In genomic region chr1:33347650-33347992, GRCh38 we compare ENCODE assay signal across 8 cellular contexts. TPM values are rescaled to one million over a fixed set of nuclear protein-coding genes. Genes with fewer than 3 reads are reported as not detected.
DNase-seq lines count a peak whose midpoint lies in the region; ATAC-seq and TF ChIP-seq lines count a peak whose summit lies in the region.

No MANE protein-coding gene starts in this region.

- H3K9me3 ChIP-seq in right lobe of liver = no peaks in the 10 kb centered on the region

- CTCF ChIA-PET in MCF 10A (lab: Yijun Ruan, JAX) = interaction anchor here (1.2 to 1.4 kb wide), 5 partner anchors 9 to 86 kb away, joined by 3 to 10 read pairs (median 4); no protein-coding TSS in a partner anchor

- H3K27ac Mint-ChIP-seq in MCF 10A (ENCODE audit: low read depth, unreplicated experiment) = peak overlapping the region; percentile 57

- in situ Hi-C loops in ACHN (cut with HindIII; ENCODE audit: low pct_ligation_motif_present, low pct_unique_long_range_greater_than_20kb, low sequenced_read_pairs) = no loop called here

- peak overlapping the region; percentile 85 for H3K4me3 Mint-ChIP-seq in MCF 10A (ENCODE audit: unreplicated experiment)

- H3K36me3 ChIP-seq in right lobe of liver (peaks cover 0 to 3% (median 0%) of the 10 kb centered on the region in 4 donors), urinary bladder (ENCODE audit: insufficient read depth) (no peaks in the 10 kb centered on the region)

- H3K4me1 Mint-ChIP-seq in MCF 10A (ENCODE audit: insufficient read depth, unreplicated experiment) = peaks cover 35% of the 10 kb centered on the region

- intact Hi-C loops in MCF 10A (cut with micrococcal nuclease) = no loop called here
- intact Hi-C loops in right lobe of liver (cut with DNase I) = no loop called here

- POLR2A ChIA-PET in MCF 10A (lab: Yijun Ruan, JAX) = interaction anchor here (0.9 to 6.4 kb wide), 10 partner anchors 10 to 317 kb away, joined by 3 to 133 read pairs (median 4); partner anchors contain the start of gene TRIM62

- H3K9me3 Mint-ChIP-seq in MCF 10A (ENCODE audit: unreplicated experiment) = no peaks in the 10 kb centered on the region

- TF ChIP-seq CTCF in MCF 10A (IDR thresholded peaks at IDR 0.05; ENCODE audit: unreplicated experiment) (no peak), right lobe of liver (IDR thresholded peaks at IDR 0.05) (no peak)

- TF ChIP-seq POLR2A in right lobe of liver (IDR thresholded peaks at IDR 0.05) = no peak

- H3K27me3 ChIP-seq in right lobe of liver = no peaks in the 10 kb centered on the region

- no peaks in the 10 kb centered on the region for H3K27me3 Mint-ChIP-seq in MCF 10A (ENCODE audit: insufficient read depth, unreplicated experiment)

- peak; percentile 1 to 28 (median 3) for ATAC-seq in right lobe of liver
- ATAC-seq in HG03442 (IDR thresholded peaks at IDR 0.05; ENCODE audit: unreplicated experiment) = no peak

- WGBS in right lobe of liver (ENCODE audit: insufficient coverage, low coverage, low lambda C conversion rate, missing lambda C conversion rate) = 31% methylated on average over 5 of the region's 5 CpGs
- 14% methylated on average over 5 of the region's 5 CpGs for WGBS in urinary bladder

- no TSS peak for BruUV-seq in MCF 10A (replicated peaks; lab: Mats Ljungman, UMichigan)

- H3K4me1 ChIP-seq in right lobe of liver (peaks cover 0 to 58% (median 22%) of the 10 kb centered on the region in 4 donors), urinary bladder (ENCODE audit: insufficient read depth) (peaks cover 3% of the 10 kb centered on the region)

- H3K4me3 ChIP-seq in right lobe of liver = peak overlapping the region; percentile 85 to 90 (median 87)
- peak overlapping the region; percentile 98 for H3K4me3 ChIP-seq in urinary bladder (ENCODE audit: low read depth, low read length)

- H3K36me3 Mint-ChIP-seq in MCF 10A (ENCODE audit: insufficient read depth, unreplicated experiment) = peaks cover 47% of the 10 kb centered on the region

- DNase-seq in ACHN (peak; percentile 47), LoVo (ENCODE audit: low spot score) (peak; percentile 29), MCF 10A (ENCODE audit: unreplicated experiment) (peak; percentile 63), right lobe of liver (peak in 2 of 3 donors; percentile 47 to 66), NCI-H2227 treated with DMSO at 0.1 percent for 48 hours (lab: John Stamatoyannopoulos, UW) (no peak), NCI-H128 (lab: John Stamatoyannopoulos, UW; ENCODE audit: unreplicated experiment) (no peak)

- H3K27ac ChIP-seq in right lobe of liver = peak overlapping the region; percentile 97
- peak overlapping the region; percentile 69 for H3K27ac ChIP-seq in urinary bladder (ENCODE audit: low read depth)

RNA-seq across cellular contexts. Expression of gene A3GALT2, which starts 26.7 kb away (rescaled TPM):
- total RNA-seq in MCF 10A (2022) (0.32 TPM in 1 of 2 replicates, not detected in the other), right lobe of liver (not detected), urinary bladder (not detected)
- not detected for polyA plus RNA-seq in urinary bladder

Comparison
In these comparisons a context has a peak if more than half of its experiments do, and no peak if none do; other contexts are left out.
1. DNase-seq: peak in ACHN (single experiment), LoVo (single experiment), MCF 10A (single experiment) and right lobe of liver (2 of 3); none in NCI-H2227 treated with DMSO at 0.1 percent for 48 hours (single experiment) and NCI-H128 (single experiment).